ENCODE assay signal across 24 cellular contexts in genomic region chr15:63070681-63071129, GRCh38. TPM values are rescaled to one million over a fixed set of nuclear protein-coding genes. Genes with fewer than 3 reads are reported as not detected.
DNase-seq lines count a peak whose midpoint lies in the region; ATAC-seq lines count a peak whose summit lies in the region.
"Had no signal": no experiment of that assay in that cellular context is flagged by ENCODE, and none has a peak within 500 bp of the region (broad histone marks: within the 10 kb centered on the region; RNA-seq: fewer than 3 reads in every experiment).

No MANE protein-coding gene starts in this region.

- H3K4me1 Mint-ChIP-seq in T-helper 17 cell: peaks cover 8% of the 10 kb centered on the region
- H3K4me1 Mint-ChIP-seq: memory B cell had no signal

- H3K27me3 ChIP-seq in stomach smooth muscle (ENCODE audit: control insufficient read depth in 1 of 2, insufficient read depth in 2 of 2, low read length in 2 of 2): no peaks in the 10 kb centered on the region

- no peak overlapping the region for H3K4me3 ChIP-seq in stomach smooth muscle (ENCODE audit: low read length in 2 of 2)
- H3K4me3 ChIP-seq: HAP-1, SK-N-MC had no signal

- H3K27ac ChIP-seq in stomach smooth muscle (ENCODE audit: low read length): peak overlapping the region; percentile 46
- H3K27ac ChIP-seq: SK-N-MC had no signal

- ATAC-seq in T-helper 17 cell (no peak), HG03108 (IDR thresholded peaks at IDR 0.05; ENCODE audit: unreplicated experiment) (no peak)
- ATAC-seq: natural killer cell had no signal

- DNase-seq in M059J (ENCODE audit: low read depth) (peak; percentile 61), astrocyte of the hippocampus (ENCODE audit: low read depth, low spot score) (peak; percentile 73), islet precursor cell (peak; percentile 53), T-helper 17 cell (no peak), GM19238 (ENCODE audit: insufficient read length, low spot score) (no peak)
- DNase-seq: activated CD4-positive, CD25-positive, alpha-beta regulatory T cell treated with anti-CD3 and anti-CD28 coated beads, Interleukin-2, amount 50 U/mL, for 72 hours; activated naive CD4-positive, alpha-beta T cell treated with anti-CD3 and anti-CD28 coated beads, Interleukin-2, amount 10 ng/mL, durations not matched to agents 7 days and 5 days; activated T-cell treated with anti-CD3 and anti-CD28 coated beads, Interleukin-2, amount 50 U/mL, for 48 hours; AML-193; aorta; DMS79 treated with DMSO at 0.1 percent for 48 hours; KG1; kidney glomerular epithelial cell; natural killer cell; NCI-H187; stimulated activated CD4-positive, alpha-beta T cell treated with anti-CD3 and anti-CD28 coated beads, Interleukin-4, amount 100 ng/mL, for 24 hours; T1000 had no signal

- H3K27ac Mint-ChIP-seq in T-helper 17 cell: no peak overlapping the region
- H3K27ac Mint-ChIP-seq: activated naive CD4-positive, alpha-beta T cell treated with anti-CD3 and anti-CD28 coated beads, Interleukin-2, amount 10 ng/mL, durations not matched to agents 7 days and 5 days; memory B cell; natural killer cell; progenitor cell of endocrine pancreas; stimulated activated naive CD8-positive, alpha-beta T cell treated with anti-CD3 and anti-CD28 coated beads, Interleukin-15, Interleukin-2, amounts not matched to agents 100 ng/mL and 50 ng/mL, for 24 hours had no signal

- peaks cover 6% of the 10 kb centered on the region for H3K36me3 Mint-ChIP-seq in T-helper 17 cell (ENCODE audit: low read depth)
- H3K36me3 Mint-ChIP-seq: activated naive CD4-positive, alpha-beta T cell treated with anti-CD3 and anti-CD28 coated beads, Interleukin-2, amount 10 ng/mL, durations not matched to agents 7 days and 5 days had no signal

- no peak overlapping the region for H3K9ac ChIP-seq in stomach smooth muscle (ENCODE audit: low read length in 2 of 2)

- H3K4me1 ChIP-seq in stomach smooth muscle (ENCODE audit: control insufficient read depth, insufficient read depth, low read length): peaks cover 38% of the 10 kb centered on the region

- no peaks in the 10 kb centered on the region for H3K27me3 Mint-ChIP-seq in T-helper 17 cell
- H3K27me3 Mint-ChIP-seq: memory B cell; progenitor cell of endocrine pancreas; stimulated activated naive CD8-positive, alpha-beta T cell treated with anti-CD3 and anti-CD28 coated beads, Interleukin-15, Interleukin-2, amounts not matched to agents 100 ng/mL and 50 ng/mL, for 24 hours had no signal

- H3K4me3 Mint-ChIP-seq in T-helper 17 cell: no peak overlapping the region
- H3K4me3 Mint-ChIP-seq: activated naive CD4-positive, alpha-beta T cell treated with anti-CD3 and anti-CD28 coated beads, Interleukin-2, amount 10 ng/mL, durations not matched to agents 7 days and 5 days; memory B cell; natural killer cell; stimulated activated naive CD8-positive, alpha-beta T cell treated with anti-CD3 and anti-CD28 coated beads, Interleukin-15, Interleukin-2, amounts not matched to agents 100 ng/mL and 50 ng/mL, for 24 hours had no signal

- no peaks in the 10 kb centered on the region for H3K9me3 ChIP-seq in stomach smooth muscle (ENCODE audit: control insufficient read depth in 2 of 2, low read length in 2 of 2)
- no peaks in the 10 kb centered on the region for H3K9me3 ChIP-seq in T-helper 17 cell (ENCODE audit: control insufficient read depth, low read length, poor library complexity, severe bottlenecking)
- H3K9me3 ChIP-seq: HAP-1 had no signal

- peaks cover 35 to 54% of the 10 kb centered on the region in 2 donors for H3K36me3 ChIP-seq in stomach smooth muscle (ENCODE audit: control insufficient read depth in 2 of 2, insufficient read depth in 2 of 2, low read length in 2 of 2)

RNA-seq across cellular contexts. Expression of gene TPM1, which starts 28.2 kb away (rescaled TPM):
- total RNA-seq in M059J (2014; rRNA removed; shearing (Covaris generic)): 1,051 and 1,337 TPM in 2 replicates
- total RNA-seq in T-helper 17 cell: 10 to 100 TPM; 10.4 to 32.4 TPM

RNA-seq across cellular contexts. Expression of gene LACTB, which starts 51.0 kb away (rescaled TPM):
- 22.5 and 41.1 TPM in 2 replicates for total RNA-seq in M059J (2014; rRNA removed; shearing (Covaris generic))
- 10 to 100 TPM in 1 of 2 donors, 1 to 10 TPM in 1; 9.0 to 11.0 TPM for total RNA-seq in T-helper 17 cell

Comparison
In these comparisons a context has a peak if more than half of its experiments do, and no peak if none do; other contexts are left out.
1. DNase-seq: peak in M059J (single experiment), astrocyte of the hippocampus (single experiment) and islet precursor cell (single experiment); none in T-helper 17 cell (0 of 3) and GM19238 (single experiment).
2. RNA of gene TPM1, which starts 28.2 kb away (total RNA-seq): 1,051 to 1,337 TPM in M059J; 10.4 to 32.4 TPM in T-helper 17 cell; every median in the first group is over 10 times any median in the second.